ENCODE assay signal across 24 cellular contexts in the genomic region with DNA sequence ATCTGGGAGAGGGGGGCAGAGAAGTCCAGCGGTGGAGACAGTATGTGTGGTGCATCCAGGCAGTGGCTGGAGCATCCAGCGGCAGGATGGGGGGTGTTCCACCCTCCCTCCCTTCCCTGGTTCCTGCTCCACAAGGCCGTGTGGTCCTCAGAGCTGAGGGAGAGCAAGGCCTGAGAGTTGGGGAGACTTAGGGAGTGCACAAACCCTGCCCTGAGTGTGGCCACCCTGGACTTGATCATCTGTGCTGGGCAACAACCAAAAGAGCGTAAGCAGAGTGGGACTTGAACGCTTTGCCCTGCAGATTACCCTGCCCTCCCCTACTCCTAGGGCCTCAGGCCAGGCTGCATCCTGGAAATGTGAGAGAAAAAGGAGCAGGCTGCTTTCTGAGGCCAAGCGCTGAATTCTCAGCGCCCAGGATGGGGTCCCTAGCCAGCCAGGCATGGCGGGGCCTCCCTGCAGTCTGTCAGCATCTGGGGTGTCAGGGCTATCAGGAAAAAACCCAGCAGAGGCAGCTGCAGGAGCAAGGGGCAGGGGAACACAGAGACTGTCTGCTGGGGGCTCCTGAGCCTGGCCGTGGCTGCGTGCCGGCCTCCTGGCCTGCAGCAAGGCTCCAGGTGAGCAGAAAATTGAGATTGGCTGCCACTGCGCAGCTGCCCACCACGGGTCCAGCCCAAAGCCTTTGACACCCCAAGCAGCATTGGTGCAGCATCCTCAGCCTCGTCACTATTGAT.
A peak's percentile ranks its signal among the peaks of the same experiment; 100 is the strongest.
DNase-seq lines count a peak whose midpoint lies in the region; ATAC-seq, FAIRE-seq and TF ChIP-seq lines count a peak whose summit lies in the region.
"Had no signal": no experiment of that assay in that cellular context is flagged by ENCODE, and none has a peak within 500 bp of the region (broad histone marks: within the 10 kb centered on the region; RNA-seq: fewer than 3 reads in every experiment).

No MANE protein-coding gene starts in this region.

- TF ChIP-seq CTCF in Caco-2 (IDR thresholded peaks at IDR 0.05; ENCODE audit: insufficient read depth in 1 of 2, low read depth in 1 of 2, low read length in 1 of 2, severe bottlenecking in 1 of 2, unreplicated experiment in 1 of 2) (no peak), H1 (IDR thresholded peaks at IDR 0.05; ENCODE audit: control extremely low read depth in 1 of 3, insufficient read depth in 1 of 3, low read depth in 1 of 3, low read length in 3 of 3) (no peak)

- DNase-seq in Caco-2 (no peak), H1 (ENCODE audit: low read depth in 1 of 2, low spot score in 2 of 2) (no peak), sciatic nerve (ENCODE audit: low spot score) (peak; percentile 12), SW 1271 (lab: John Stamatoyannopoulos, UW) (no peak), T-helper 1 cell (no peak)
- DNase-seq: DMS53, GF-D8, GOT3, Karpas-422, MV-4-11, NCI-H1694, NCI-H2081, NCI-H2171, NCI-H345, NCI-H524, NCI-H82 had no signal

- ATAC-seq in sciatic nerve (no peak), HG03442 (IDR thresholded peaks at IDR 0.05; ENCODE audit: unreplicated experiment) (no peak)
- ATAC-seq: HCT116, Panc1 had no signal

- H3K4me2 ChIP-seq in BLaER1, result peak overlapping the region; percentile 34
- no peak overlapping the region for H3K4me2 ChIP-seq in H1 (ENCODE audit: insufficient read depth in 1 of 2, low read depth in 2 of 2, low read length in 2 of 2)

- no peak for FAIRE-seq in H1 (lab: Jason Lieb, UNC)
- FAIRE-seq: D721Med had no signal

- no peak overlapping the region for H3K56ac ChIP-seq in H1 (replicated peaks; ENCODE audit: insufficient read length, low read depth, low read length)

- no TSS peak for BruUV-seq in Caco-2 (replicated peaks; lab: Mats Ljungman, UMichigan)

- peaks cover 11% of the 10 kb centered on the region for H3K9me3 ChIP-seq in BLaER1
- peaks cover 5% of the 10 kb centered on the region; the same call in 1 of the 2 replicates for H3K9me3 ChIP-seq in Caco-2
- H3K9me3 ChIP-seq in H1 (ENCODE audit: insufficient read depth in 2 of 2, low read depth in 1 of 2, low read length in 1 of 2), result no peaks in the 10 kb centered on the region
- H3K9me3 ChIP-seq: SJSA1 had no signal

- H2AFZ ChIP-seq in H1 (ENCODE audit: low read length), result no peak overlapping the region

- peaks cover 23% of the 10 kb centered on the region for H3K4me1 Mint-ChIP-seq in Caco-2 (ENCODE audit: low read depth, unreplicated experiment)
- H3K4me1 Mint-ChIP-seq: CD8-positive, alpha-beta memory T cell had no signal

- intact Hi-C loops in Caco-2 (cut with micrococcal nuclease; ENCODE audit: unreplicated experiment), result no loop called here
- intact Hi-C loops in sciatic nerve (cut with DNase I), result no loop called here

- H3K27me3 ChIP-seq in BLaER1 (no peaks in the 10 kb centered on the region), Caco-2 (replicated peaks; ENCODE audit: control insufficient read depth, insufficient read depth, low read length) (no peaks in the 10 kb centered on the region), H1 (replicated peaks in 1 of 4; ENCODE audit: control insufficient read depth in 3 of 4, extremely low read depth in 1 of 4, insufficient read depth in 3 of 4, low read length in 3 of 4) (no peaks in the 10 kb centered on the region; a peak in 1 of 7 replicates)
- H3K27me3 ChIP-seq: BLaER1 treated with 17β-estradiol and CSF1 and Interleukin-3, amounts not matched to agents 10 nM and 100 nM; SJSA1 had no signal

- TF ChIP-seq EP300 in H1 (IDR thresholded peaks at IDR 0.05; ENCODE audit: borderline replicate concordance in 1 of 2, low read depth in 2 of 2, low read length in 2 of 2), result no peak

- H2BK12ac ChIP-seq in H1 (ENCODE audit: low read depth, low read length), result no peak overlapping the region

- H3K27ac Mint-ChIP-seq in Caco-2 (ENCODE audit: unreplicated experiment), result peak overlapping the region; percentile 45
- H3K27ac Mint-ChIP-seq: CD8-positive, alpha-beta memory T cell had no signal

- H3K4me1 ChIP-seq in BLaER1 (peaks cover 49% of the 10 kb centered on the region), Caco-2 (peaks cover 46% of the 10 kb centered on the region), H1 (replicated peaks in 1 of 4; ENCODE audit: control insufficient read depth in 3 of 4, insufficient read depth in 4 of 4, low read length in 3 of 4) (peaks cover 0 to 2% (median 0%) of the 10 kb centered on the region in 4 experiments; a peak in 1 of 7 replicates)
- H3K4me1 ChIP-seq: SJSA1 had no signal

- TF ChIP-seq POLR2A in H1 (IDR thresholded peaks at IDR 0.05; ENCODE audit: control extremely low read depth in 1 of 2, low read depth in 2 of 2, low read length in 2 of 2), result no peak

- no peak overlapping the region for H2BK15ac ChIP-seq in H1 (ENCODE audit: low read length)

- H4K20me1 ChIP-seq in BLaER1 (no peaks in the 10 kb centered on the region), H1 (replicated peaks in 1 of 2; ENCODE audit: control insufficient read depth in 1 of 2, insufficient read depth in 2 of 2, low read length in 2 of 2) (no peaks in the 10 kb centered on the region)
- H4K20me1 ChIP-seq: BLaER1 treated with 17β-estradiol and CSF1 and Interleukin-3, amounts not matched to agents 10 nM and 100 nM had no signal

- peak overlapping the region; percentile 19; the same call in 1 of the 2 replicates for H4K8ac ChIP-seq in H1 (ENCODE audit: extremely low read depth, insufficient read depth, low read length)

- H3K4me3 Mint-ChIP-seq in Caco-2 (ENCODE audit: unreplicated experiment), result no peak overlapping the region
- H3K4me3 Mint-ChIP-seq: CD8-positive, alpha-beta memory T cell had no signal

- H3K23ac ChIP-seq in H1 (ENCODE audit: insufficient read length), result no peak overlapping the region

- H3K79me1 ChIP-seq in H1 (ENCODE audit: low read depth, low read length), result no peaks in the 10 kb centered on the region

- no peak overlapping the region for H3K4ac ChIP-seq in H1 (replicated peaks; ENCODE audit: insufficient read length, low read depth, low read length)

- H3K18ac ChIP-seq in H1 (ENCODE audit: extremely low read depth, low read length), result no peak overlapping the region

- no peaks in the 10 kb centered on the region for H3K36me3 Mint-ChIP-seq in Caco-2 (ENCODE audit: insufficient read depth, unreplicated experiment)
- H3K36me3 Mint-ChIP-seq: CD8-positive, alpha-beta memory T cell had no signal

- no peaks in the 10 kb centered on the region for H3K79me2 ChIP-seq in H1 (ENCODE audit: control insufficient read depth in 1 of 2, insufficient read depth in 2 of 2, low read length in 2 of 2)

- H3K14ac ChIP-seq in H1 (ENCODE audit: insufficient read length), result no peak overlapping the region

- H3K27ac ChIP-seq in BLaER1 (no peak overlapping the region), H1 (ENCODE audit: low read depth, low read length) (no peak overlapping the region)
- H3K27ac ChIP-seq: BLaER1 treated with 17β-estradiol and CSF1 and Interleukin-3, amounts not matched to agents 10 nM and 100 nM; SJSA1 had no signal

- 0 out of 2 replicates have a peak overlapping the region, but pooled peaks have one; percentile 90 for H2AK5ac ChIP-seq in H1 (ENCODE audit: low read depth, low read length)

- no peak overlapping the region for H2BK120ac ChIP-seq in H1 (replicated peaks; ENCODE audit: low read depth, low read length)

- no peak overlapping the region for H2BK20ac ChIP-seq in H1 (ENCODE audit: low read length)

- CTCF ChIA-PET in Caco-2 (lab: Charles Lee) (no interaction called here), H1 (lab: Charles Lee; ENCODE audit: partially characterized antibody) (interaction anchor here (5.4 kb wide), 1 partner anchor 9 kb away, joined by 32 read pairs; no protein-coding TSS in a partner anchor)

- WGBS in H1 (ENCODE audit: extremely low coverage in 1 of 2, insufficient coverage in 1 of 2, insufficient read length in 1 of 2, insufficient replicate concordance in 2 of 2, low coverage in 1 of 2, low lambda C conversion rate in 2 of 2, missing lambda C conversion rate in 1 of 2), 2 experiments, result 88% methylated on average over 11 of the region's 14 CpGs; no CpG with 5 or more reads in 1 of the 2 experiments

- no peak for TF ChIP-seq RAD21 in H1 (IDR thresholded peaks at IDR 0.05 in 1 of 2, conservative IDR thresholded peaks at IDR 0.05 in 1 of 2; ENCODE audit: low read depth in 2 of 2, low read length in 2 of 2)

- no peak overlapping the region; the same call in 1 of the 2 replicates for H2BK5ac ChIP-seq in H1 (ENCODE audit: low read depth, low read length)

- H4K5ac ChIP-seq in H1 (ENCODE audit: insufficient read length, low read depth, low read length), result no peak overlapping the region

- H3K4me3 ChIP-seq in BLaER1 (no peak overlapping the region), Caco-2 (ENCODE audit: low read depth, low read length) (no peak overlapping the region), H1 (ENCODE audit: extremely low read depth in 1 of 4, insufficient read depth in 2 of 4, low read depth in 3 of 4, low read length in 4 of 4) (no peak overlapping the region)
- H3K4me3 ChIP-seq: BLaER1 treated with 17β-estradiol and CSF1 and Interleukin-3, amounts not matched to agents 10 nM and 100 nM; SJSA1 had no signal

- H3K9ac ChIP-seq in BLaER1 (no peak overlapping the region), H1 (replicated peaks in 1 of 4; ENCODE audit: extremely low read depth in 1 of 4, low read depth in 3 of 4, low read length in 3 of 4) (no peak overlapping the region)
- H3K9ac ChIP-seq: BLaER1 treated with 17β-estradiol and CSF1 and Interleukin-3, amounts not matched to agents 10 nM and 100 nM had no signal

- H3K36me3 ChIP-seq in BLaER1, result no peaks in the 10 kb centered on the region
- H3K36me3 ChIP-seq in Caco-2 (ENCODE audit: control insufficient read depth, insufficient read depth, low read length), result no peaks in the 10 kb centered on the region
- no peaks in the 10 kb centered on the region for H3K36me3 ChIP-seq in H1 (ENCODE audit: control insufficient read depth in 2 of 4, insufficient read depth in 4 of 4, low read length in 3 of 4)
- H3K36me3 ChIP-seq: BLaER1 treated with 17β-estradiol and CSF1 and Interleukin-3, amounts not matched to agents 10 nM and 100 nM; SJSA1 had no signal

- no peaks in the 10 kb centered on the region for H3K23me2 ChIP-seq in H1 (ENCODE audit: low read depth, low read length)

- no peaks in the 10 kb centered on the region for H3K27me3 Mint-ChIP-seq in Caco-2 (ENCODE audit: insufficient read depth, unreplicated experiment)

- POLR2A ChIA-PET in Caco-2 (lab: Charles Lee) (no interaction called here), H1 (lab: Charles Lee; ENCODE audit: partially characterized antibody) (no interaction called here)

- H3K9me3 Mint-ChIP-seq in Caco-2 (ENCODE audit: unreplicated experiment), result peaks cover 11% of the 10 kb centered on the region
- H3K9me3 Mint-ChIP-seq: CD8-positive, alpha-beta memory T cell had no signal

- no peak overlapping the region for H4K91ac ChIP-seq in H1 (replicated peaks; ENCODE audit: insufficient read length, low read length)

TF ChIP-seq in H1, 55 proteins besides CTCF, POLR2A, EP300 and RAD21 (continues in another document):
- TF ChIP-seq EZH2 (IDR thresholded peaks at IDR 0.05; ENCODE audit: low read depth, low read length, severe bottlenecking) (no peak), SUZ12 (IDR thresholded peaks at IDR 0.05; ENCODE audit: low read length) (no peak), RBBP5 (IDR thresholded peaks at IDR 0.05; ENCODE audit: borderline replicate concordance, low read depth, low read length) (no peak), SP1 (IDR thresholded peaks at IDR 0.05; ENCODE audit: low read depth, low read length) (no peak), GABPA (IDR thresholded peaks at IDR 0.05; ENCODE audit: borderline replicate concordance, insufficient read depth, low read length) (no peak)
